38 cellular contexts compared by ENCODE assay signal in genomic region chrX:47809065-47809788, GRCh38.
"Had no signal": no experiment of that assay in that cellular context is flagged by ENCODE, and none has a peak within 500 bp of the region (broad histone marks: within the 10 kb centered on the region; RNA-seq: fewer than 3 reads in every experiment).

No MANE protein-coding gene starts in this region.

- H3K9me3 Mint-ChIP-seq: activated CD4-positive, alpha-beta memory T cell treated with anti-CD3 and anti-CD28 coated beads, Interleukin-2, amount 10 ng/mL, durations not matched to agents 7 days and 5 days; activated CD4-positive, alpha-beta T cell treated with anti-CD3 and anti-CD28 coated beads, Interleukin-2, amount 10 ng/mL, durations not matched to agents 24 days and 14 days; activated naive CD4-positive, alpha-beta T cell treated with anti-CD3 and anti-CD28 coated beads for 36 hours; activated naive CD4-positive, alpha-beta T cell treated with anti-CD3 and anti-CD28 coated beads, Interleukin-2, amount 50 U/mL, for 72 hours; activated naive CD8-positive, alpha-beta T cell treated with anti-CD3 and anti-CD28 coated beads for 36 hours; activated T-cell treated with anti-CD3 and anti-CD28 coated beads, Interleukin-2, amount 50 U/mL, for 4 hours; activated T-helper 1 cell treated with anti-CD3 and anti-CD28 coated beads, Interleukin-12 subunit alpha, Interleukin-12 subunit beta, Interleukin-2, Interleukin-4 antibody, amounts not matched to agents 30 ng/mL and 10 ng/mL and 1 ng/mL, durations not matched to agents 14 hours and 24 hours and 36 hours; activated T-helper 17 cell treated with anti-CD3 and anti-CD28 coated beads, Interleukin-2, amount 50 U/mL, for 72 hours; brain; central memory CD8-positive, alpha-beta T cell; T-helper 1 cell treated with Interleukin-12 subunit alpha and Interleukin-12 subunit beta and Interleukin-4 antibody, amounts not matched to agents 30 μg/mL and 1 μg/mL, for 36 hours; T-helper 2 cell treated with Interferon-gamma antibody and Interleukin-4, amounts not matched to agents 5 μg/mL and 100 μg/mL, for 36 hours had no signal

- H3K27me3 ChIP-seq: cardiac muscle cell had no signal

- H3K9me3 ChIP-seq: adrenal gland had no signal

- H3K27me3 Mint-ChIP-seq: activated CD4-positive, alpha-beta memory T cell treated with anti-CD3 and anti-CD28 coated beads, Interleukin-2, amount 10 ng/mL, durations not matched to agents 7 days and 5 days; activated CD4-positive, alpha-beta T cell treated with anti-CD3 and anti-CD28 coated beads, Interleukin-2, amount 10 ng/mL, durations not matched to agents 24 days and 14 days; activated naive CD8-positive, alpha-beta T cell treated with anti-CD3 and anti-CD28 coated beads for 36 hours; activated T-helper 17 cell treated with anti-CD3 and anti-CD28 coated beads, Interleukin-2, amount 50 U/mL, for 72 hours; brain; central memory CD8-positive, alpha-beta T cell had no signal

- ATAC-seq: activated CD4-positive, CD25-positive, alpha-beta regulatory T cell treated with anti-CD3 and anti-CD28 coated beads, Interleukin-2, amount 50 U/mL, for 24 hours; activated CD8-positive, alpha-beta T cell treated with anti-CD3 and anti-CD28 coated beads, Interleukin-2, amount 10 ng/mL, durations not matched to agents 7 days and 5 days; activated naive CD4-positive, alpha-beta T cell treated with anti-CD3 and anti-CD28 coated beads, Interleukin-2, amount 50 U/mL, for 72 hours; activated T-cell treated with anti-CD3 and anti-CD28 coated beads, Interleukin-2, amount 50 U/mL, for 4 hours; activated T-cell treated with anti-CD3 and anti-CD28 coated beads, Interleukin-2, amount 50 U/mL, for 72 hours; activated T-helper 17 cell treated with anti-CD3 and anti-CD28 coated beads, Interleukin-2, amount 50 U/mL, for 72 hours; WTC11 had no signal

- DNase-seq: activated CD4-positive, alpha-beta memory T cell treated with anti-CD3 and anti-CD28 coated beads, Interleukin-2, amount 10 ng/mL, durations not matched to agents 7 days and 5 days; activated CD4-positive, alpha-beta T cell treated with anti-CD3 and anti-CD28 coated beads for 1 hour; activated CD4-positive, alpha-beta T cell treated with anti-CD3 and anti-CD28 coated beads for 4 hours; activated CD4-positive, alpha-beta T cell treated with anti-CD3 and anti-CD28 coated beads, Interleukin-2, amount 10 ng/mL, durations not matched to agents 24 days and 14 days; activated CD4-positive, alpha-beta T cell treated with anti-CD3 and anti-CD28 coated beads, Interleukin-2, amount 50 U/mL, for 48 hours; activated CD4-positive, CD25-positive, alpha-beta regulatory T cell; activated CD8-positive, alpha-beta memory T cell treated with anti-CD3 and anti-CD28 coated beads for 24 hours; activated CD8-positive, alpha-beta memory T cell treated with anti-CD3 and anti-CD28 coated beads, Interleukin-2, amount 50 U/mL, for 4 hours; activated CD8-positive, alpha-beta T cell treated with anti-CD3 and anti-CD28 coated beads, Interleukin-2, amount 10 ng/mL, durations not matched to agents 7 days and 5 days; activated effector memory CD4-positive, alpha-beta T cell treated with anti-CD3 and anti-CD28 coated beads, Interleukin-2, amount 50 U/mL, for 16 hours; activated gamma-delta T cell treated with Interleukin-2 at 50 U/mL for 16 hours; activated naive CD4-positive, alpha-beta T cell; activated naive CD4-positive, alpha-beta T cell treated with anti-CD3 and anti-CD28 coated beads for 36 hours; activated naive CD4-positive, alpha-beta T cell treated with anti-CD3 and anti-CD28 coated beads, Interleukin-2, amount 50 U/mL, for 16 hours; activated naive CD8-positive, alpha-beta T cell treated with anti-CD3 and anti-CD28 coated beads for 36 hours; activated T-cell treated with anti-CD3 and anti-CD28 coated beads for 4 hours; activated T-cell treated with anti-CD3 and anti-CD28 coated beads, Interleukin-2, amount 50 U/mL, for 1 hour; activated T-cell treated with anti-CD3 and anti-CD28 coated beads, Interleukin-2, amount 50 U/mL, for 4 hours; activated T-cell treated with anti-CD3 and anti-CD28 coated beads, Interleukin-2, amount 50 U/mL, for 72 hours; adrenal gland; amniotic stem cell; aorta; caudate nucleus; cerebellar nuclear complex; T-helper 1 cell; T-helper 2 cell; T-helper 9 cell; WERI-Rb-1 had no signal

- H3K27ac ChIP-seq: adrenal gland, cardiac muscle cell, WERI-Rb-1 had no signal

- H3K36me3 Mint-ChIP-seq: activated naive CD4-positive, alpha-beta T cell treated with anti-CD3 and anti-CD28 coated beads, Interleukin-2, amount 50 U/mL, for 72 hours; activated naive CD8-positive, alpha-beta T cell treated with anti-CD3 and anti-CD28 coated beads for 36 hours; brain had no signal

- H3K4me3 Mint-ChIP-seq: activated CD4-positive, alpha-beta memory T cell treated with anti-CD3 and anti-CD28 coated beads, Interleukin-2, amount 10 ng/mL, durations not matched to agents 7 days and 5 days; activated CD4-positive, alpha-beta T cell treated with anti-CD3 and anti-CD28 coated beads, Interleukin-2, amount 10 ng/mL, durations not matched to agents 24 days and 14 days; activated CD8-positive, alpha-beta T cell treated with anti-CD3 and anti-CD28 coated beads, Interleukin-2, amount 10 ng/mL, durations not matched to agents 7 days and 5 days; activated naive CD4-positive, alpha-beta T cell treated with anti-CD3 and anti-CD28 coated beads for 36 hours; activated naive CD8-positive, alpha-beta T cell treated with anti-CD3 and anti-CD28 coated beads for 36 hours; activated T-cell treated with anti-CD3 and anti-CD28 coated beads, Interleukin-2, amount 50 U/mL, for 4 hours; activated T-cell treated with anti-CD3 and anti-CD28 coated beads, Interleukin-2, amount 50 U/mL, for 72 hours; activated T-helper 1 cell treated with anti-CD3 and anti-CD28 coated beads, Interleukin-12 subunit alpha, Interleukin-12 subunit beta, Interleukin-2, Interleukin-4 antibody, amounts not matched to agents 30 ng/mL and 10 ng/mL and 1 ng/mL, durations not matched to agents 14 hours and 24 hours and 36 hours; activated T-helper 17 cell treated with anti-CD3 and anti-CD28 coated beads, Interleukin-2, amount 50 U/mL, for 72 hours; brain; central memory CD8-positive, alpha-beta T cell; T-helper 1 cell treated with Interleukin-12 subunit alpha and Interleukin-12 subunit beta and Interleukin-4 antibody, amounts not matched to agents 30 μg/mL and 1 μg/mL, for 36 hours; T-helper 2 cell treated with Interferon-gamma antibody and Interleukin-4, amounts not matched to agents 5 μg/mL and 100 μg/mL, for 36 hours; WTC11 had no signal

- H3K27ac Mint-ChIP-seq: activated CD4-positive, alpha-beta memory T cell treated with anti-CD3 and anti-CD28 coated beads, Interleukin-2, amount 10 ng/mL, durations not matched to agents 7 days and 5 days; activated CD4-positive, alpha-beta T cell treated with anti-CD3 and anti-CD28 coated beads, Interleukin-2, amount 10 ng/mL, durations not matched to agents 24 days and 14 days; activated CD8-positive, alpha-beta T cell treated with anti-CD3 and anti-CD28 coated beads, Interleukin-2, amount 10 ng/mL, durations not matched to agents 7 days and 5 days; activated naive CD4-positive, alpha-beta T cell treated with anti-CD3 and anti-CD28 coated beads for 36 hours; activated naive CD8-positive, alpha-beta T cell treated with anti-CD3 and anti-CD28 coated beads for 36 hours; activated T-cell treated with anti-CD3 and anti-CD28 coated beads, Interleukin-2, amount 50 U/mL, for 72 hours; activated T-helper 1 cell treated with anti-CD3 and anti-CD28 coated beads, Interleukin-12 subunit alpha, Interleukin-12 subunit beta, Interleukin-2, Interleukin-4 antibody, amounts not matched to agents 30 ng/mL and 10 ng/mL and 1 ng/mL, durations not matched to agents 14 hours and 24 hours and 36 hours; activated T-helper 17 cell treated with anti-CD3 and anti-CD28 coated beads, Interleukin-2, amount 50 U/mL, for 72 hours; brain; T-helper 1 cell treated with Interleukin-12 subunit alpha and Interleukin-12 subunit beta and Interleukin-4 antibody, amounts not matched to agents 30 μg/mL and 1 μg/mL, for 36 hours; T-helper 2 cell treated with Interferon-gamma antibody and Interleukin-4, amounts not matched to agents 5 μg/mL and 100 μg/mL, for 36 hours; WTC11 had no signal

- H3K4me1 Mint-ChIP-seq: activated CD4-positive, alpha-beta memory T cell treated with anti-CD3 and anti-CD28 coated beads, Interleukin-2, amount 10 ng/mL, durations not matched to agents 7 days and 5 days; activated CD4-positive, alpha-beta T cell treated with anti-CD3 and anti-CD28 coated beads, Interleukin-2, amount 10 ng/mL, durations not matched to agents 24 days and 14 days; activated naive CD8-positive, alpha-beta T cell treated with anti-CD3 and anti-CD28 coated beads for 36 hours; activated T-helper 17 cell treated with anti-CD3 and anti-CD28 coated beads, Interleukin-2, amount 50 U/mL, for 72 hours; central memory CD8-positive, alpha-beta T cell had no signal
